In genomic region chr15:64070965-64071851, GRCh38 we compare ENCODE assay signal across 9 cellular contexts. TPM values are rescaled to one million over a fixed set of nuclear protein-coding genes. Genes with fewer than 3 reads are reported as not detected.
DNase-seq lines count a peak whose midpoint lies in the region; TF ChIP-seq lines count a peak whose summit lies in the region.
"Had no signal": no experiment of that assay in that cellular context is flagged by ENCODE, and none has a peak within 500 bp of the region (broad histone marks: within the 10 kb centered on the region; RNA-seq: fewer than 3 reads in every experiment).

No MANE protein-coding gene starts in this region.

- TF ChIP-seq CTCF in mesothelial cell of epicardium (IDR thresholded peaks at IDR 0.05; ENCODE audit: unreplicated experiment) (no peak), WERI-Rb-1 (IDR thresholded peaks at IDR 0.05; ENCODE audit: low read depth, low read length) (no peak)

- no peaks in the 10 kb centered on the region for H3K4me1 Mint-ChIP-seq in mesothelial cell of epicardium

- DNase-seq in M059J (ENCODE audit: low read depth) (peak; percentile 92), erythroblast (lab: John Stamatoyannopoulos, UW) (peak; percentile 29 to 51), mesothelial cell of epicardium (ENCODE audit: low spot score in 2 of 2, unreplicated experiment in 2 of 2) (no peak), WERI-Rb-1 (no peak)
- no peak for DNase-seq in activated naive CD4-positive, alpha-beta T cell treated with anti-CD3 and anti-CD28 coated beads, Interleukin-2, amount 50 U/mL, for 16 hours
- no peak for DNase-seq in effector memory CD4-positive, alpha-beta T cell

- H3K27me3 ChIP-seq in ACC112 (ENCODE audit: insufficient read depth, low read length) (no peaks in the 10 kb centered on the region), muscle layer of duodenum (ENCODE audit: low read depth, low read length) (no peaks in the 10 kb centered on the region), WERI-Rb-1 (ENCODE audit: insufficient read depth, low read depth, severe bottlenecking) (no peaks in the 10 kb centered on the region)
- H3K27me3 ChIP-seq in effector memory CD4-positive, alpha-beta T cell (replicated peaks; ENCODE audit: control insufficient read depth, insufficient read depth, low read length, poor library complexity, severe bottlenecking): no peaks in the 10 kb centered on the region

- H3K4me3 Mint-ChIP-seq in mesothelial cell of epicardium: no peak overlapping the region

- no peak overlapping the region for H2AFZ ChIP-seq in ACC112 (ENCODE audit: low read length, unreplicated experiment)
- H2AFZ ChIP-seq: parathyroid adenoma had no signal

- H3K36me3 Mint-ChIP-seq in mesothelial cell of epicardium: peaks cover 24% of the 10 kb centered on the region

- no peaks in the 10 kb centered on the region for H3K9me3 Mint-ChIP-seq in mesothelial cell of epicardium

- peak overlapping the region; percentile 82 for H3K27ac ChIP-seq in ACC112 (ENCODE audit: low read depth, low read length)
- H3K27ac ChIP-seq in muscle layer of duodenum (ENCODE audit: low read length): peak overlapping the region; percentile 3
- H3K27ac ChIP-seq in WERI-Rb-1: no peak overlapping the region
- no peak overlapping the region for H3K27ac ChIP-seq in effector memory CD4-positive, alpha-beta T cell (ENCODE audit: insufficient read depth, low read length, poor library complexity, severe bottlenecking)
- H3K27ac ChIP-seq: parathyroid adenoma had no signal

- H3K27me3 Mint-ChIP-seq in mesothelial cell of epicardium (ENCODE audit: low read depth): peaks cover 4% of the 10 kb centered on the region

- H3K9me3 ChIP-seq in muscle layer of duodenum (ENCODE audit: control insufficient read depth in 1 of 2, low read length in 2 of 2) (no peaks in the 10 kb centered on the region), WERI-Rb-1 (ENCODE audit: severe bottlenecking) (no peaks in the 10 kb centered on the region)
- no peaks in the 10 kb centered on the region for H3K9me3 ChIP-seq in effector memory CD4-positive, alpha-beta T cell (ENCODE audit: control insufficient read depth, low read length)

- H3K4me3 ChIP-seq in ACC112 (ENCODE audit: low read depth, low read length): no peak overlapping the region
- H3K4me3 ChIP-seq in muscle layer of duodenum (ENCODE audit: low read depth in 1 of 2, low read length in 2 of 2): no peak overlapping the region
- no peak overlapping the region for H3K4me3 ChIP-seq in WERI-Rb-1 (ENCODE audit: low read depth, low read length)
- no peak overlapping the region for H3K4me3 ChIP-seq in effector memory CD4-positive, alpha-beta T cell (ENCODE audit: insufficient read depth, low read depth, low read length, poor library complexity, severe bottlenecking)

- H3K79me2 ChIP-seq in ACC112 (ENCODE audit: control insufficient read depth, insufficient read depth, low read length, unreplicated experiment): no peaks in the 10 kb centered on the region
- H3K79me2 ChIP-seq: parathyroid adenoma had no signal

- H3K4me1 ChIP-seq in ACC112 (ENCODE audit: control insufficient read depth, insufficient read depth, low read length, unreplicated experiment) (peaks cover 44% of the 10 kb centered on the region), muscle layer of duodenum (ENCODE audit: control insufficient read depth in 1 of 2, insufficient read depth in 2 of 2, low read length in 2 of 2) (peaks cover 0 to 16% of the 10 kb centered on the region in 2 donors)
- no peaks in the 10 kb centered on the region for H3K4me1 ChIP-seq in effector memory CD4-positive, alpha-beta T cell (ENCODE audit: control insufficient read depth, insufficient read depth, low read length, poor library complexity, severe bottlenecking)

- H3K36me3 ChIP-seq in ACC112 (ENCODE audit: insufficient read depth, low read length) (0 out of 2 replicates have a peak, but pooled peaks cover 4% of the 10 kb centered on the region), muscle layer of duodenum (ENCODE audit: control insufficient read depth in 1 of 2, insufficient read depth in 2 of 2, low read length in 2 of 2) (peaks cover 16 to 28% of the 10 kb centered on the region in 2 donors), WERI-Rb-1 (peaks cover 16% of the 10 kb centered on the region)
- peaks cover 16% of the 10 kb centered on the region for H3K36me3 ChIP-seq in effector memory CD4-positive, alpha-beta T cell (ENCODE audit: control insufficient read depth, insufficient read depth, low read length)

- H3K27ac Mint-ChIP-seq in mesothelial cell of epicardium: no peak overlapping the region

- no peak for TF ChIP-seq POLR2A in erythroblast (IDR thresholded peaks at IDR 0.05; ENCODE audit: low read length)

RNA-seq across cellular contexts. Expression of gene CIAO2A, which starts 22.4 kb away (rescaled TPM):
- 172 and 196 TPM in 2 replicates for total RNA-seq in M059J (2014; rRNA removed; shearing (Covaris generic))
- total RNA-seq in mesothelial cell of epicardium: 39.3 to 42.3 TPM (median 41.8 TPM) in 3 replicates

RNA-seq across cellular contexts. Expression of gene SNX1, which starts 24.6 kb away (rescaled TPM):
- 21.9 and 29.8 TPM in 2 replicates for total RNA-seq in M059J (2014; rRNA removed; shearing (Covaris generic))
- total RNA-seq in mesothelial cell of epicardium: 93.6 to 97.9 TPM (median 94.4 TPM) in 3 replicates

RNA-seq across cellular contexts. Expression of gene DAPK2, which starts 24.9 kb away (rescaled TPM):
- 7.3 and 8.0 TPM in 2 replicates for total RNA-seq in M059J (2014; rRNA removed; shearing (Covaris generic))
- total RNA-seq in mesothelial cell of epicardium: 1.2 to 2.6 TPM (median 2.2 TPM) in 3 replicates

Comparison
In these comparisons a context has a peak if more than half of its experiments do, and no peak if none do; other contexts are left out.
1. H3K27ac ChIP-seq: peak in ACC112 (single experiment) and muscle layer of duodenum (single experiment); none in WERI-Rb-1 (single experiment) and effector memory CD4-positive, alpha-beta T cell (single experiment).
2. DNase-seq: peak in M059J (single experiment) and erythroblast (2 of 2); none in activated naive CD4-positive, alpha-beta T cell treated with anti-CD3 and anti-CD28 coated beads, Interleukin-2, amount 50 U/mL, for 16 hours (single experiment), mesothelial cell of epicardium (0 of 2), WERI-Rb-1 (single experiment) and effector memory CD4-positive, alpha-beta T cell (0 of 3).